ENCODE assay signal across 1 cellular context in genomic region chr9:97510797-97511761, GRCh38.
TF ChIP-seq lines count a peak whose summit lies in the region.

No MANE protein-coding gene starts in this region.

TF ChIP-seq in GM23338, 12 proteins besides CTCF, POLR2A, EP300 and RAD21 (continued from another document):
- TF ChIP-seq REST (IDR thresholded peaks at IDR 0.05; ENCODE audit: unreplicated experiment) (no peak), CREB1 (CRISPR knock-in tag; IDR thresholded peaks at IDR 0.05; ENCODE audit: low read depth) (no peak)
TF ChIP-seq in GM23338: peak in this region for 0.
